In the genomic region with DNA sequence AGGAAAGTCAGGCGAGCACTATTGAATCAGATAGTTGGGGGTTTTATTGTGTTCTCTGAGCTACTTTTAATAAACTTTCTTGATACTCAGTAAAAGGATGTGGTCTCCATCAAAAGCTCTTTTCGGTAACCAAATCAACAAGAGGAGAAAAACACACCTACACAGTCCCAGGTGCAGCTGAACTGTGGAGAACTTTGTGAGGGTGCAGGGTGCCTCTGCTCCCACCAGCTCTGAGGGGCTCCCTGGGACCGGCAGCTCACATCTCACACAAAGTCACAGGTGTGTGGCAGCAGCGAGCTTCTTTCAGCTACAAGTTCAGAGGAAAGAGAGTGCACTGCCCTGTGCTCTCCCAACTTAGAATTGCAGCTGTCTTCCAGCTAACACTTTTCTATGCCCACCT, we compare ENCODE assay signal across 11 cellular contexts.
DNase-seq lines count a peak whose midpoint lies in the region; ATAC-seq lines count a peak whose summit lies in the region.
"Had no signal": no experiment of that assay in that cellular context is flagged by ENCODE, and none has a peak within 500 bp of the region (broad histone marks: within the 10 kb centered on the region; RNA-seq: fewer than 3 reads in every experiment).

No MANE protein-coding gene starts in this region.

- no peak overlapping the region for H3K9ac ChIP-seq in Karpas-422 (ENCODE audit: low read length)

- no peak overlapping the region for H3K4me3 ChIP-seq in Karpas-422 (ENCODE audit: low read length)
- H3K4me3 ChIP-seq: gastrocnemius medialis had no signal

- no peaks in the 10 kb centered on the region for H3K79me2 ChIP-seq in Karpas-422 (ENCODE audit: low read length)

- no peak overlapping the region for H3K4me2 ChIP-seq in Karpas-422 (ENCODE audit: low read depth, low read length, poor library complexity, severe bottlenecking)

- H3K27me3 ChIP-seq in Karpas-422 (ENCODE audit: low read length): no peaks in the 10 kb centered on the region
- H3K27me3 ChIP-seq: gastrocnemius medialis had no signal

- peak; percentile 1 for DNase-seq in CD1c-positive myeloid dendritic cell (ENCODE audit: extremely low spot score)
- peak; percentile 46 for DNase-seq in Karpas-422
- peak; percentile 72 for DNase-seq in activated T-cell treated with anti-CD3 and anti-CD28 coated beads, Interleukin-2, amount 50 U/mL, for 24 hours
- peak; percentile 42 to 45 for DNase-seq in stimulated activated CD4-positive, alpha-beta T cell treated with anti-CD3 and anti-CD28 coated beads, Interleukin-12 subunit alpha, Interleukin-12 subunit beta, amount 100 ng/mL, for 24 hours (ENCODE audit: low read depth in 2 of 2)
- DNase-seq in GM03348 (ENCODE audit: low spot score): no peak
- DNase-seq in HuH-7 (ENCODE audit: low spot score): no peak
- no peak for DNase-seq in RKO (ENCODE audit: low spot score)
- DNase-seq: Kasumi-1, naive B cell had no signal

- no peaks in the 10 kb centered on the region for H3K9me3 ChIP-seq in Karpas-422 (ENCODE audit: low read length)
- H3K9me3 ChIP-seq: gastrocnemius medialis had no signal

- peaks cover 33% of the 10 kb centered on the region for H3K9me3 Mint-ChIP-seq in activated T-cell treated with anti-CD3 and anti-CD28 coated beads, Interleukin-2, amount 50 U/mL, for 24 hours

- H3K36me3 Mint-ChIP-seq in activated T-cell treated with anti-CD3 and anti-CD28 coated beads, Interleukin-2, amount 50 U/mL, for 24 hours (ENCODE audit: low read depth): peaks cover 48% of the 10 kb centered on the region
- H3K36me3 Mint-ChIP-seq: naive B cell had no signal

- H3K27ac Mint-ChIP-seq in activated T-cell treated with anti-CD3 and anti-CD28 coated beads, Interleukin-2, amount 50 U/mL, for 24 hours: peak overlapping the region; percentile 89
- H3K27ac Mint-ChIP-seq: naive B cell had no signal

- H2AFZ ChIP-seq in Karpas-422 (ENCODE audit: low read length): no peak overlapping the region

- H3K27ac ChIP-seq in Karpas-422 (ENCODE audit: low read length): no peak overlapping the region
- H3K27ac ChIP-seq: gastrocnemius medialis had no signal

- no peak for ATAC-seq in HG03175 (IDR thresholded peaks at IDR 0.05; ENCODE audit: unreplicated experiment)
- ATAC-seq: gastrocnemius medialis had no signal

- peaks cover 74% of the 10 kb centered on the region for H3K4me1 Mint-ChIP-seq in activated T-cell treated with anti-CD3 and anti-CD28 coated beads, Interleukin-2, amount 50 U/mL, for 24 hours (ENCODE audit: low read depth)
- H3K4me1 Mint-ChIP-seq: naive B cell had no signal

- H3K36me3 ChIP-seq in Karpas-422 (ENCODE audit: insufficient read depth, low read length): no peaks in the 10 kb centered on the region
- H3K36me3 ChIP-seq: gastrocnemius medialis had no signal

- no peaks in the 10 kb centered on the region for H3K9me2 ChIP-seq in Karpas-422 (replicated peaks; ENCODE audit: insufficient read depth, low read length)

- H3K27me3 Mint-ChIP-seq in activated T-cell treated with anti-CD3 and anti-CD28 coated beads, Interleukin-2, amount 50 U/mL, for 24 hours: no peaks in the 10 kb centered on the region

- peaks cover 15% of the 10 kb centered on the region for H3K4me1 ChIP-seq in Karpas-422 (ENCODE audit: low read length)
- H3K4me1 ChIP-seq: gastrocnemius medialis had no signal

- H4K20me1 ChIP-seq in Karpas-422 (ENCODE audit: insufficient read depth, low read depth, low read length): no peaks in the 10 kb centered on the region

- H3K4me3 Mint-ChIP-seq in activated T-cell treated with anti-CD3 and anti-CD28 coated beads, Interleukin-2, amount 50 U/mL, for 24 hours: peak overlapping the region; percentile 15
- H3K4me3 Mint-ChIP-seq: naive B cell had no signal

Comparison
In these comparisons a context has a peak if more than half of its experiments do, and no peak if none do; other contexts are left out.
1. DNase-seq: peak in CD1c-positive myeloid dendritic cell (single experiment), Karpas-422 (single experiment), activated T-cell treated with anti-CD3 and anti-CD28 coated beads, Interleukin-2, amount 50 U/mL, for 24 hours (single experiment) and stimulated activated CD4-positive, alpha-beta T cell treated with anti-CD3 and anti-CD28 coated beads, Interleukin-12 subunit alpha, Interleukin-12 subunit beta, amount 100 ng/mL, for 24 hours (2 of 2); none in GM03348 (single experiment), HuH-7 (single experiment) and RKO (single experiment).